ENCODE assay signal across 2 cellular contexts in the genomic region with DNA sequence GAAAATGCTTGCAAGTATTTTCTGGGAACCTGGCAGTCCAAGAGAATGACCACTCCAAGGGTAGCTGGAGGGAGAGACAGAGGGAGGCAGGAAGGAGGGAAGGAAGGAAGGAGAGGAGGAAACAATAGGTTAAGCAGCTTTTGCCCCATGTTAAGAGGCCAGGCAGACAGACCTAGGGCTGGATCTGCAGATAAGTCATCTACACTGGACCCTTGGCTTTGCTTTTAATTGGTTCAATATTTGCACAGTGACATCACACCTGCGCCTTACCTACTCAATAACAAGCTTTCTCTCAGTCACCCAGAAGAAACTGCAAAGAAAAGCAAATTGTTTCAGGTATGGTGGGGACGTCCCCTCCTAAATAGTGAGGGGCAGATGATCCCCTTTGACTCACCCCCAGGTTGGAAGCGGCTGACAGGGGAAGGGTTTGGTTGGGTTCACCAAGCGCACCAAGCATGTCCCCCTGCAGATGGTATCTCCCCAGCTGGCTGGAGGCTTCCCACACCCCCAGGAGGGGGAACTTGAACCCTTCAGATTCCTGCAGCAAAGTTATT.
TF ChIP-seq lines count a peak whose summit lies in the region.

No MANE protein-coding gene starts in this region.

TF ChIP-seq in HepG2, 621 proteins besides CTCF, POLR2A, EP300 and RAD21 (continued from another document and continues in another):
- TF ChIP-seq GMEB1 (CRISPR knock-in tag; IDR thresholded peaks at IDR 0.05; ENCODE audit: borderline replicate concordance) (no peak), GATA4 (IDR thresholded peaks at IDR 0.05; ENCODE audit: borderline replicate concordance, low read depth) (no peak), RFXANK (CRISPR knock-in tag; IDR thresholded peaks at IDR 0.05) (no peak), SMARCE1 (IDR thresholded peaks at IDR 0.05; ENCODE audit: borderline replicate concordance) (no peak), ZNF773 (CRISPR knock-in tag; IDR thresholded peaks at IDR 0.05; ENCODE audit: borderline replicate concordance) (no peak), HIVEP1 (CRISPR knock-in tag; IDR thresholded peaks at IDR 0.05) (no peak), CREM (IDR thresholded peaks at IDR 0.05) (peak; percentile 91), CREM (CRISPR knock-in tag; IDR thresholded peaks at IDR 0.05) (no peak), MAF1 (CRISPR knock-in tag; IDR thresholded peaks at IDR 0.05; ENCODE audit: borderline replicate concordance) (no peak), SIX4 (CRISPR knock-in tag; IDR thresholded peaks at IDR 0.05) (no peak), NR2C2 (CRISPR knock-in tag; IDR thresholded peaks at IDR 0.05; ENCODE audit: borderline replicate concordance) (no peak), HMG20B (CRISPR knock-in tag; conservative IDR thresholded peaks at IDR 0.05) (no peak), ATF7 (IDR thresholded peaks at IDR 0.05) (no peak), ATF7 (CRISPR knock-in tag; IDR thresholded peaks at IDR 0.05) (no peak; the same call in 1 of the 2 replicates), ZNF33B (CRISPR knock-in tag; IDR thresholded peaks at IDR 0.05) (no peak), ZHX1 (CRISPR knock-in tag; IDR thresholded peaks at IDR 0.05; ENCODE audit: low read depth) (no peak), FOXK1 (CRISPR knock-in tag; IDR thresholded peaks at IDR 0.05; ENCODE audit: borderline replicate concordance, low read depth) (peak; percentile 41; the same call in 1 of the 2 replicates), MEF2D (CRISPR knock-in tag; IDR thresholded peaks at IDR 0.05) (no peak), CREB1 (IDR thresholded peaks at IDR 0.05) (peak; percentile 78), CREB1 (CRISPR knock-in tag; IDR thresholded peaks at IDR 0.05) (peak; percentile 87), KLF6 (CRISPR knock-in tag; IDR thresholded peaks at IDR 0.05) (no peak), MLXIP (CRISPR knock-in tag; IDR thresholded peaks at IDR 0.05; ENCODE audit: borderline replicate concordance) (no peak), ESRRA (CRISPR knock-in tag; IDR thresholded peaks at IDR 0.05; ENCODE audit: low read depth) (no peak), DMAP1 (CRISPR knock-in tag; IDR thresholded peaks at IDR 0.05) (no peak), ZFY (CRISPR knock-in tag; IDR thresholded peaks at IDR 0.05) (no peak), ZNF678 (CRISPR knock-in tag; IDR thresholded peaks at IDR 0.05) (no peak), SPEN (CRISPR knock-in tag; IDR thresholded peaks at IDR 0.05; ENCODE audit: low read depth) (no peak), POLR2G (IDR thresholded peaks at IDR 0.05; ENCODE audit: low read depth, low read length) (no peak), NFKBIZ (CRISPR knock-in tag; IDR thresholded peaks at IDR 0.05) (no peak), ZNF83 (CRISPR knock-in tag; IDR thresholded peaks at IDR 0.05; ENCODE audit: borderline replicate concordance) (no peak), TCF12 (IDR thresholded peaks at IDR 0.05) (no peak), TCF12 (CRISPR knock-in tag; IDR thresholded peaks at IDR 0.05) (no peak)

TF ChIP-seq in GM12891, 5 proteins besides CTCF, POLR2A, EP300 and RAD21 (continued from another document):
- TF ChIP-seq SPI1 (IDR thresholded peaks at IDR 0.05; ENCODE audit: low read depth, low read length) (no peak), PAX5 (IDR thresholded peaks at IDR 0.05; ENCODE audit: insufficient read depth, low read length, severe bottlenecking) (no peak)
